In genomic region chr22:36853407-36854099, GRCh38 we compare ENCODE assay signal across 8 cellular contexts. TPM values are rescaled to one million over a fixed set of nuclear protein-coding genes. Genes with fewer than 3 reads are reported as not detected.
DNase-seq lines count a peak whose midpoint lies in the region; ATAC-seq, FAIRE-seq and TF ChIP-seq lines count a peak whose summit lies in the region.

No MANE protein-coding gene starts in this region.

- H3K36me3 Mint-ChIP-seq in activated T-cell treated with anti-CD3 and anti-CD28 coated beads, Interleukin-2, amount 50 U/mL, for 4 hours (ENCODE audit: insufficient read depth) = no peaks in the 10 kb centered on the region

- H3K4me3 Mint-ChIP-seq in activated T-cell treated with anti-CD3 and anti-CD28 coated beads, Interleukin-2, amount 50 U/mL, for 4 hours = peak overlapping the region; percentile 45

- DNase-seq in Ammon's horn (ENCODE audit: low spot score) (peak; percentile 45), GM20000 (ENCODE audit: low spot score) (peak; percentile 81), OCI-M1 (lab: John Stamatoyannopoulos, UW) (peak; percentile 94), foreskin melanocyte (peak; percentile 31), posterior cingulate gyrus (peak in 8 of 10 donors; percentile 29 to 93 (median 54)), urothelium cell line (ENCODE audit: low spot score) (peak; percentile 66)
- peak; percentile 84 for DNase-seq in activated T-cell treated with anti-CD3 and anti-CD28 coated beads, Interleukin-2, amount 50 U/mL, for 4 hours

- TF ChIP-seq CTCF in GM20000 (IDR thresholded peaks at IDR 0.05; ENCODE audit: extremely low read depth, missing control alignments) = peak; percentile 67

- H3K9me3 Mint-ChIP-seq in activated T-cell treated with anti-CD3 and anti-CD28 coated beads, Interleukin-2, amount 50 U/mL, for 4 hours = no peaks in the 10 kb centered on the region

- peaks cover 16% of the 10 kb centered on the region for H3K27me3 Mint-ChIP-seq in activated T-cell treated with anti-CD3 and anti-CD28 coated beads, Interleukin-2, amount 50 U/mL, for 4 hours (ENCODE audit: low read depth)

- peak; percentile 84 to 87 for ATAC-seq in activated T-cell treated with anti-CD3 and anti-CD28 coated beads, Interleukin-2, amount 50 U/mL, for 4 hours
- ATAC-seq in GM21447 (IDR thresholded peaks at IDR 0.05; ENCODE audit: unreplicated experiment) = no peak

- peaks cover 15% of the 10 kb centered on the region for H3K4me1 Mint-ChIP-seq in activated T-cell treated with anti-CD3 and anti-CD28 coated beads, Interleukin-2, amount 50 U/mL, for 4 hours (ENCODE audit: low read depth)

- no peak for FAIRE-seq in urothelium cell line (lab: Jason Lieb, UNC)

- intact Hi-C loops in posterior cingulate gyrus (cut with DNase I) = no loop called here

RNA-seq across cellular contexts. Expression of gene NCF4, which starts 7.3 kb away (rescaled TPM):
- 1 to 10 TPM; 1.2 to 2.3 (median 1.4) TPM for total RNA-seq in activated T-cell treated with anti-CD3 and anti-CD28 coated beads, Interleukin-2, amount 50 U/mL, for 4 hours

RNA-seq across cellular contexts. Expression of gene PVALB, which starts 36.7 kb away (rescaled TPM):
- not detected for total RNA-seq in activated T-cell treated with anti-CD3 and anti-CD28 coated beads, Interleukin-2, amount 50 U/mL, for 4 hours

RNA-seq across cellular contexts. Expression of gene CSF2RB, which starts 59.9 kb away (rescaled TPM):
- 1 to 10 TPM; 1.3 to 2.7 (median 2.5) TPM for total RNA-seq in activated T-cell treated with anti-CD3 and anti-CD28 coated beads, Interleukin-2, amount 50 U/mL, for 4 hours

Comparison
In these comparisons a context has a peak if more than half of its experiments do, and no peak if none do; other contexts are left out.
1. DNase-seq: peak in every context shown above with its lines; median percentile 94 in OCI-M1; 84 in activated T-cell treated with anti-CD3 and anti-CD28 coated beads, Interleukin-2, amount 50 U/mL, for 4 hours; 81 in GM20000; 66 in urothelium cell line; 54 in posterior cingulate gyrus; 45 in Ammon's horn; 31 in foreskin melanocyte.